In the genomic region with DNA sequence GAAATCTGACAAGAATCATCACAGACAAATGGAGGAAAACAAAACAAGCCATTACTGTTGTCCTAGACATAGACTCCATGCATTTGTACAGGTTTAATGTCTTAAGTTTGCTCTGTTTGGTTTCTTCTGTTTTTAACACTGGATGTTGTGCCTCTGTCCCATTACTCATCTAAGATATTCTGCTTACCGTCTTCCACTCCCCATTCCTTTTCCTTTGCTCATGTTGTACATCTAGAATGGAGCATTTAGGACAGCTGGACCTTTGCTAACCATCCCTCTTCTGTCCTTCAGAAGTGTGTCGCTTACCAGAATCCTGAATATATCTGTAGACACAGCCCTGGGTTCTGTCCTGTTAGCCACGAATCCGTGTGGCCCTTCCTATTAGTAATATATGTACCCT, we compare ENCODE assay signal across 25 cellular contexts. TPM values are rescaled to one million over a fixed set of nuclear protein-coding genes. Genes with fewer than 3 reads are reported as not detected.
DNase-seq lines count a peak whose midpoint lies in the region; FAIRE-seq and TF ChIP-seq lines count a peak whose summit lies in the region.
"Had no signal": no experiment of that assay in that cellular context is flagged by ENCODE, and none has a peak within 500 bp of the region (broad histone marks: within the 10 kb centered on the region; RNA-seq: fewer than 3 reads in every experiment).

No MANE protein-coding gene starts in this region.

- no peaks in the 10 kb centered on the region for H3K4me1 ChIP-seq in OCI-LY7 (ENCODE audit: insufficient read depth, low read length, poor library complexity, severe bottlenecking)
- peaks cover 46% of the 10 kb centered on the region for H3K4me1 ChIP-seq in keratinocyte (ENCODE audit: control insufficient read depth, extremely low read depth, insufficient read depth, low read length)
- peaks cover 0 to 21% (median 0%) of the 10 kb centered on the region in 3 donors for H3K4me1 ChIP-seq in esophagus squamous epithelium
- H3K4me1 ChIP-seq in CD8-positive, alpha-beta memory T cell (ENCODE audit: insufficient read depth, low read length): peaks cover 11% of the 10 kb centered on the region
- H3K4me1 ChIP-seq: SJCRH30 had no signal

- TSS peak; percentile 27 for BruUV-seq in OCI-LY7 (replicated peaks; lab: Mats Ljungman, UMichigan)

- peaks cover 14 to 70% (median 41%) of the 10 kb centered on the region in 3 donors for H3K36me3 Mint-ChIP-seq in CD8-positive, alpha-beta memory T cell

- no peak overlapping the region for H3K27ac ChIP-seq in OCI-LY7 (ENCODE audit: low read depth, low read length, poor library complexity, severe bottlenecking)
- H3K27ac ChIP-seq in keratinocyte (ENCODE audit: control insufficient read depth, insufficient read depth, low read length): peak overlapping the region; percentile 33
- no peak overlapping the region for H3K27ac ChIP-seq in esophagus squamous epithelium
- H3K27ac ChIP-seq in CD8-positive, alpha-beta memory T cell (ENCODE audit: low read depth, low read length): no peak overlapping the region
- H3K27ac ChIP-seq: cardiac muscle cell, PC-9, SJCRH30, spleen, thoracic aorta had no signal

- no peak overlapping the region for H2AFZ ChIP-seq in OCI-LY7 (ENCODE audit: low read length)
- H2AFZ ChIP-seq in keratinocyte (ENCODE audit: control insufficient read depth, low read length): no peak overlapping the region
- H2AFZ ChIP-seq: PC-9 had no signal

- no peaks in the 10 kb centered on the region for H3K9me3 ChIP-seq in OCI-LY7 (ENCODE audit: low read length)
- no peaks in the 10 kb centered on the region for H3K9me3 ChIP-seq in keratinocyte (ENCODE audit: control insufficient read depth, low read depth, low read length)
- H3K9me3 ChIP-seq in esophagus squamous epithelium: no peaks in the 10 kb centered on the region
- H3K9me3 ChIP-seq in CD8-positive, alpha-beta memory T cell (ENCODE audit: low read length): no peaks in the 10 kb centered on the region
- H3K9me3 ChIP-seq: SJCRH30, spleen, thoracic aorta had no signal

- no peak overlapping the region for H3K9ac ChIP-seq in keratinocyte (ENCODE audit: control insufficient read depth, extremely low read depth, insufficient read depth, low read length)

- H3K4me3 Mint-ChIP-seq in CD8-positive, alpha-beta memory T cell: no peak overlapping the region
- H3K4me3 Mint-ChIP-seq: activated CD4-positive, alpha-beta T cell treated with anti-CD3 and anti-CD28 coated beads, Interleukin-2, amount 10 ng/mL, durations not matched to agents 24 days and 14 days; CD8-positive, alpha-beta T cell; T-helper 17 cell had no signal

- TF ChIP-seq POLR2A in esophagus squamous epithelium (IDR thresholded peaks at IDR 0.05): no peak

- H3K27me3 ChIP-seq in keratinocyte (ENCODE audit: control insufficient read depth, extremely low read depth, insufficient read depth, low read length) (no peaks in the 10 kb centered on the region), esophagus squamous epithelium (no peaks in the 10 kb centered on the region)
- no peaks in the 10 kb centered on the region for H3K27me3 ChIP-seq in CD8-positive, alpha-beta memory T cell (ENCODE audit: insufficient read depth, low read length, poor library complexity, severe bottlenecking)
- H3K27me3 ChIP-seq: cardiac muscle cell, SJCRH30, spleen had no signal

- dilution Hi-C loops in keratinocyte (cut with MboI; ENCODE audit: extremely low pct_ligation_motif_present, low sequenced_read_pairs): no loop called here

- H4K20me1 ChIP-seq in OCI-LY7 (ENCODE audit: insufficient read depth, low read length) (no peaks in the 10 kb centered on the region), keratinocyte (ENCODE audit: control insufficient read depth, extremely low read depth, insufficient read depth, low read length) (no peaks in the 10 kb centered on the region)

- no peak for FAIRE-seq in keratinocyte (lab: Jason Lieb, UNC)
- FAIRE-seq: GM12878 had no signal

- peak; percentile 70 for DNase-seq in EH (ENCODE audit: low read depth)
- no peak for DNase-seq in OCI-LY7 (ENCODE audit: low spot score)
- peak; percentile 33 for DNase-seq in choroid plexus epithelial cell (ENCODE audit: low read depth)
- no peak for DNase-seq in keratinocyte (ENCODE audit: low read depth, low spot score)
- no peak for DNase-seq in activated naive CD4-positive, alpha-beta T cell treated with Interleukin-2 at 50 U/mL for 16 hours
- no peak for DNase-seq in esophagus squamous epithelium (lab: John Stamatoyannopoulos, UW)
- DNase-seq in SW 1271 (lab: John Stamatoyannopoulos, UW): no peak
- DNase-seq in CD8-positive, alpha-beta memory T cell: no peak
- DNase-seq: activated CD4-positive, alpha-beta T cell treated with anti-CD3 and anti-CD28 coated beads, Interleukin-2, amount 10 ng/mL, durations not matched to agents 24 days and 14 days; CD8-positive, alpha-beta T cell; dermis blood vessel endothelial cell; DMS53; NCI-H187; NCI-H2227 treated with DMSO at 0.1 percent for 48 hours; NCI-H82; nucleus accumbens; PC-9; SJCRH30; spleen; stimulated activated CD4-positive, alpha-beta T cell treated with anti-CD3 and anti-CD28 coated beads, Interleukin-4, amount 100 ng/mL, for 1 hour; stimulated activated naive CD4-positive, alpha-beta T cell treated with Interleukin-2 at 50 U/mL for 16 hours; T-helper 17 cell had no signal

- H3K4me3 ChIP-seq in OCI-LY7 (ENCODE audit: low read depth, low read length, poor library complexity, severe bottlenecking) (no peak overlapping the region), choroid plexus epithelial cell (ENCODE audit: low read depth, low read length) (no peak overlapping the region), keratinocyte (ENCODE audit: control insufficient read depth in 2 of 3, extremely low read depth in 1 of 3, insufficient read depth in 2 of 3, low read depth in 1 of 3, low read length in 3 of 3) (no peak overlapping the region), esophagus squamous epithelium (no peak overlapping the region)
- H3K4me3 ChIP-seq in CD8-positive, alpha-beta memory T cell (ENCODE audit: low read length): no peak overlapping the region
- H3K4me3 ChIP-seq: cardiac muscle cell, GM12878, PC-9, SJCRH30, spleen, thoracic aorta had no signal

- peaks cover 33% of the 10 kb centered on the region for H3K36me3 ChIP-seq in OCI-LY7 (ENCODE audit: insufficient read depth, low read length)
- peaks cover 12 to 28% of the 10 kb centered on the region in 2 experiments for H3K36me3 ChIP-seq in keratinocyte (ENCODE audit: control insufficient read depth in 2 of 2, extremely low read depth in 1 of 2, insufficient read depth in 2 of 2, low read length in 2 of 2)
- peaks cover 6 to 62% (median 18%) of the 10 kb centered on the region in 3 donors for H3K36me3 ChIP-seq in esophagus squamous epithelium
- peaks cover 28% of the 10 kb centered on the region for H3K36me3 ChIP-seq in CD8-positive, alpha-beta memory T cell (ENCODE audit: insufficient read depth, low read length)
- H3K36me3 ChIP-seq: cardiac muscle cell had no signal

- no peaks in the 10 kb centered on the region for H3K9me1 ChIP-seq in keratinocyte (ENCODE audit: control insufficient read depth, extremely low read depth, insufficient read depth, low read length)

- TF ChIP-seq CTCF in OCI-LY7 (conservative IDR thresholded peaks at IDR 0.05; ENCODE audit: low read length) (no peak), choroid plexus epithelial cell (conservative IDR thresholded peaks at IDR 0.05; ENCODE audit: low read depth, low read length) (no peak), keratinocyte (optimal IDR thresholded peaks at IDR 0.05 in 1 of 3, IDR thresholded peaks at IDR 0.05 in 1 of 3, conservative IDR thresholded peaks at IDR 0.05 in 1 of 3; ENCODE audit: extremely low read depth in 1 of 3, insufficient read depth in 2 of 3, low read length in 3 of 3) (no peak), esophagus squamous epithelium (IDR thresholded peaks at IDR 0.05) (no peak)

- intact Hi-C loops in OCI-LY7 (cut with micrococcal nuclease; ENCODE audit: unreplicated experiment): no loop called here
- intact Hi-C loops in esophagus squamous epithelium (cut with DNase I): no loop called here

- peak overlapping the region in 2 of 8 donors; percentile 21 to 31 for H3K27ac Mint-ChIP-seq in CD8-positive, alpha-beta memory T cell
- H3K27ac Mint-ChIP-seq: activated CD4-positive, alpha-beta T cell treated with anti-CD3 and anti-CD28 coated beads, Interleukin-2, amount 10 ng/mL, durations not matched to agents 24 days and 14 days; CD8-positive, alpha-beta T cell; T-helper 17 cell had no signal

- H3K4me2 ChIP-seq in OCI-LY7 (ENCODE audit: low read length): no peak overlapping the region
- H3K4me2 ChIP-seq in keratinocyte (ENCODE audit: control insufficient read depth, extremely low read depth, insufficient read depth, low read depth, low read length): no peak overlapping the region
- H3K4me2 ChIP-seq: PC-9 had no signal

- POLR2A ChIA-PET in OCI-LY7 (lab: Charles Lee): no interaction called here
- POLR2A ChIA-PET in CD8-positive, alpha-beta memory T cell (lab: Charles Lee): no interaction called here

- CTCF ChIA-PET in OCI-LY7 (lab: Charles Lee; ENCODE audit: unreplicated experiment): no interaction called here
- CTCF ChIA-PET in CD8-positive, alpha-beta memory T cell (lab: Charles Lee): no interaction called here

- 87 to 94% methylated on average over 4 of the region's 4 CpGs for WGBS in esophagus squamous epithelium, 2 donors

- H3K27me3 Mint-ChIP-seq in CD8-positive, alpha-beta memory T cell: no peaks in the 10 kb centered on the region
- H3K27me3 Mint-ChIP-seq: activated CD4-positive, alpha-beta T cell treated with anti-CD3 and anti-CD28 coated beads, Interleukin-2, amount 10 ng/mL, durations not matched to agents 24 days and 14 days; T-helper 17 cell had no signal

- H3K79me2 ChIP-seq in OCI-LY7 (ENCODE audit: insufficient read depth, low read depth, low read length): no peaks in the 10 kb centered on the region
- H3K79me2 ChIP-seq in keratinocyte (ENCODE audit: control insufficient read depth, insufficient read depth, low read length): peaks cover 54% of the 10 kb centered on the region

- peaks cover 18 to 26% (median 20%) of the 10 kb centered on the region in 3 donors for H3K4me1 Mint-ChIP-seq in CD8-positive, alpha-beta memory T cell

- no peaks in the 10 kb centered on the region for H3K9me3 Mint-ChIP-seq in CD8-positive, alpha-beta memory T cell
- H3K9me3 Mint-ChIP-seq: CD8-positive, alpha-beta T cell had no signal

- no peaks in the 10 kb centered on the region for H3K9me2 ChIP-seq in OCI-LY7 (ENCODE audit: insufficient read depth, low read length)

RNA-seq across cellular contexts. Expression of gene RAB22A, which starts 35.2 kb away (rescaled TPM):
- total RNA-seq in OCI-LY7 (2014; rRNA removed; shearing (Covaris generic)): 6.8 and 7.0 TPM in 2 replicates
- total RNA-seq in OCI-LY7 (2022) (13.4 and 14.1 TPM in 2 replicates), esophagus squamous epithelium (10 to 100 TPM; 18.4 to 33.2 (median 21.4) TPM)
- 16.0 to 22.9 TPM (median 17.1 TPM) in 3 replicates for polyA plus RNA-seq in keratinocyte
- polyA plus RNA-seq in keratinocyte (2011; ENCODE audit: low read depth): 12.6 TPM
- polyA plus RNA-seq in keratinocyte (2011; cell fraction: cytosol; rRNA removed): 12.5 and 19.7 TPM in 2 replicates
- polyA plus RNA-seq in keratinocyte (2011; cell fraction: nucleus; rRNA removed): 17.4 and 18.9 TPM in 2 replicates
- 14.2 and 16.1 TPM in 2 replicates for polyA plus RNA-seq in keratinocyte (2012; ENCODE audit: low replicate concordance)
- polyA minus RNA-seq in keratinocyte: 12.3 to 30.9 TPM (median 23.4 TPM) in 3 replicates
- polyA minus RNA-seq in keratinocyte (2011; cell fraction: cytosol; rRNA and poly(A)+ RNA removed): 18.4 TPM
- polyA minus RNA-seq in keratinocyte (2011; cell fraction: nucleus; rRNA and poly(A)+ RNA removed): 14.5 and 28.5 TPM in 2 replicates
- total RNA-seq in CD8-positive, alpha-beta memory T cell: 10 to 100 TPM; 17.3 to 17.6 TPM
- polyA plus RNA-seq in CD8-positive, alpha-beta memory T cell: 14.9 TPM

RNA-seq across cellular contexts. Expression of gene VAPB, which starts 44.3 kb away (rescaled TPM):
- total RNA-seq in OCI-LY7 (2014; rRNA removed; shearing (Covaris generic)): 12.1 and 13.3 TPM in 2 replicates
- total RNA-seq in OCI-LY7 (2022): 41.8 and 43.2 TPM in 2 replicates
- 20.9 to 50.5 TPM (median 38.0 TPM) in 3 replicates for polyA plus RNA-seq in keratinocyte
- 20.7 TPM for polyA plus RNA-seq in keratinocyte (2011; ENCODE audit: low read depth)
- polyA plus RNA-seq in keratinocyte (2011; cell fraction: cytosol; rRNA removed): 39.1 and 52.0 TPM in 2 replicates
- polyA plus RNA-seq in keratinocyte (2011; cell fraction: nucleus; rRNA removed): 38.9 and 46.3 TPM in 2 replicates
- polyA plus RNA-seq in keratinocyte (2012; ENCODE audit: low replicate concordance): 35.3 and 47.0 TPM in 2 replicates
- polyA minus RNA-seq in keratinocyte: 18.7 to 26.7 TPM (median 26.0 TPM) in 3 replicates
- 27.2 TPM for polyA minus RNA-seq in keratinocyte (2011; cell fraction: cytosol; rRNA and poly(A)+ RNA removed)
- 10.8 and 16.3 TPM in 2 replicates for polyA minus RNA-seq in keratinocyte (2011; cell fraction: nucleus; rRNA and poly(A)+ RNA removed)
- total RNA-seq in esophagus squamous epithelium: 10 to 100 TPM; 11.5 to 21.2 (median 16.6) TPM
- 10 to 100 TPM; 36.6 to 40.3 TPM for total RNA-seq in CD8-positive, alpha-beta memory T cell
- 31.5 TPM for polyA plus RNA-seq in CD8-positive, alpha-beta memory T cell

Comparison
In these comparisons a context has a peak if more than half of its experiments do, and no peak if none do; other contexts are left out.
1. DNase-seq: peak in EH (single experiment) and choroid plexus epithelial cell (single experiment); none in OCI-LY7 (single experiment), keratinocyte (single experiment), activated naive CD4-positive, alpha-beta T cell treated with Interleukin-2 at 50 U/mL for 16 hours (single experiment), esophagus squamous epithelium (single experiment), SW 1271 (0 of 2) and CD8-positive, alpha-beta memory T cell (0 of 5).